ENCODE assay signal across 1 cellular context in genomic region chr18:58398648-58399398, GRCh38.
TF ChIP-seq lines count a peak whose summit lies in the region.

No MANE protein-coding gene starts in this region.

TF ChIP-seq in HepG2, 621 proteins besides CTCF, POLR2A, EP300 and RAD21 (continued from another document and continues in another):
- TF ChIP-seq SMYD3 (CRISPR knock-in tag; IDR thresholded peaks at IDR 0.05) = no peak
- TF ChIP-seq, protein P1, sequence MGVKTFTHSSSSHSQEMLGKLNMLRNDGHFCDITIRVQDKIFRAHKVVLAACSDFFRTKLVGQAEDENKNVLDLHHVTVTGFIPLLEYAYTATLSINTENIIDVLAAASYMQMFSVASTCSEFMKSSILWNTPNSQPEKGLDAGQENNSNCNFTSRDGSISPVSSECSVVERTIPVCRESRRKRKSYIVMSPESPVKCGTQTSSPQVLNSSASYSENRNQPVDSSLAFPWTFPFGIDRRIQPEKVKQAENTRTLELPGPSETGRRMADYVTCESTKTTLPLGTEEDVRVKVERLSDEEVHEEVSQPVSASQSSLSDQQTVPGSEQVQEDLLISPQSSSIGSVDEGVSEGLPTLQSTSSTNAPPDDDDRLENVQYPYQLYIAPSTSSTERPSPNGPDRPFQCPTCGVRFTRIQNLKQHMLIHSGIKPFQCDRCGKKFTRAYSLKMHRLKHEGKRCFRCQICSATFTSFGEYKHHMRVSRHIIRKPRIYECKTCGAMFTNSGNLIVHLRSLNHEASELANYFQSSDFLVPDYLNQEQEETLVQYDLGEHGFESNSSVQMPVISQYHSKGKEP (CRISPR knock-in tag; IDR thresholded peaks at IDR 0.05) = no peak
- TF ChIP-seq ZC3H4 (CRISPR knock-in tag; IDR thresholded peaks at IDR 0.05; ENCODE audit: borderline replicate concordance) = no peak
- TF ChIP-seq ZNF691 (CRISPR knock-in tag; IDR thresholded peaks at IDR 0.05; ENCODE audit: borderline replicate concordance, low read depth) = peak; percentile 65; the same call in 1 of the 2 replicates
- TF ChIP-seq, protein P2, sequence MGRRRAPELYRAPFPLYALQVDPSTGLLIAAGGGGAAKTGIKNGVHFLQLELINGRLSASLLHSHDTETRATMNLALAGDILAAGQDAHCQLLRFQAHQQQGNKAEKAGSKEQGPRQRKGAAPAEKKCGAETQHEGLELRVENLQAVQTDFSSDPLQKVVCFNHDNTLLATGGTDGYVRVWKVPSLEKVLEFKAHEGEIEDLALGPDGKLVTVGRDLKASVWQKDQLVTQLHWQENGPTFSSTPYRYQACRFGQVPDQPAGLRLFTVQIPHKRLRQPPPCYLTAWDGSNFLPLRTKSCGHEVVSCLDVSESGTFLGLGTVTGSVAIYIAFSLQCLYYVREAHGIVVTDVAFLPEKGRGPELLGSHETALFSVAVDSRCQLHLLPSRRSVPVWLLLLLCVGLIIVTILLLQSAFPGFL (CRISPR knock-in tag; IDR thresholded peaks at IDR 0.05) = no peak
- TF ChIP-seq ZNF20 (CRISPR knock-in tag; IDR thresholded peaks at IDR 0.05) = no peak
- no peak for TF ChIP-seq ZNF264 (CRISPR knock-in tag; IDR thresholded peaks at IDR 0.05)
- TF ChIP-seq, protein P3, sequence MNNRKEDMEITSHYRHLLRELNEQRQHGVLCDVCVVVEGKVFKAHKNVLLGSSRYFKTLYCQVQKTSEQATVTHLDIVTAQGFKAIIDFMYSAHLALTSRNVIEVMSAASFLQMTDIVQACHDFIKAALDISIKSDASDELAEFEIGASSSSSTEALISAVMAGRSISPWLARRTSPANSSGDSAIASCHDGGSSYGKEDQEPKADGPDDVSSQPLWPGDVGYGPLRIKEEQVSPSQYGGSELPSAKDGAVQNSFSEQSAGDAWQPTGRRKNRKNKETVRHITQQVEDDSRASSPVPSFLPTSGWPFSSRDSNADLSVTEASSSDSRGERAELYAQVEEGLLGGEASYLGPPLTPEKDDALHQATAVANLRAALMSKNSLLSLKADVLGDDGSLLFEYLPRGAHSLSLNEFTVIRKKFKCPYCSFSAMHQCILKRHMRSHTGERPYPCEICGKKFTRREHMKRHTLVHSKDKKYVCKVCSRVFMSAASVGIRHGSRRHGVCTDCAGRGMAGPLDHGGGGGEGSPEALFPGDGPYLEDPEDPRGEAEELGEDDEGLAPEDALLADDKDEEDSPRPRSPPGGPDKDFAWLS (CRISPR knock-in tag; IDR thresholded peaks at IDR 0.05; ENCODE audit: borderline replicate concordance) = 0 out of 2 replicates have a peak, but pooled peaks have one; percentile 59
- no peak for TF ChIP-seq MTF1 (CRISPR knock-in tag; IDR thresholded peaks at IDR 0.05)
- TF ChIP-seq PCBP2 (optimal IDR thresholded peaks at IDR 0.05; ENCODE audit: low read depth, low read length, poor library complexity, severe bottlenecking) = no peak
- TF ChIP-seq ZNF335 (CRISPR knock-in tag; IDR thresholded peaks at IDR 0.05) = no peak
- 0 out of 2 replicates have a peak, but pooled peaks have one; percentile 19 for TF ChIP-seq NKX3-1 (CRISPR knock-in tag; IDR thresholded peaks at IDR 0.05)
- peak; percentile 66; the same call in 1 of the 2 replicates for TF ChIP-seq ARID2 (CRISPR knock-in tag; IDR thresholded peaks at IDR 0.05; ENCODE audit: borderline replicate concordance)
- no peak for TF ChIP-seq MAZ (IDR thresholded peaks at IDR 0.05; ENCODE audit: borderline replicate concordance, low read depth, low read length)
- no peak for TF ChIP-seq MAZ (CRISPR knock-in tag; IDR thresholded peaks at IDR 0.05; ENCODE audit: low read depth)
- TF ChIP-seq RBM22 (optimal IDR thresholded peaks at IDR 0.05; ENCODE audit: low read length) = peak; percentile 99
- no peak for TF ChIP-seq ZNF224 (CRISPR knock-in tag; IDR thresholded peaks at IDR 0.05)
- TF ChIP-seq MLXIP (CRISPR knock-in tag; IDR thresholded peaks at IDR 0.05; ENCODE audit: borderline replicate concordance) = no peak
- TF ChIP-seq PITX1 (CRISPR knock-in tag; IDR thresholded peaks at IDR 0.05) = no peak
- no peak for TF ChIP-seq HOMEZ (CRISPR knock-in tag; IDR thresholded peaks at IDR 0.05; ENCODE audit: low read depth)
- TF ChIP-seq, protein P4, sequence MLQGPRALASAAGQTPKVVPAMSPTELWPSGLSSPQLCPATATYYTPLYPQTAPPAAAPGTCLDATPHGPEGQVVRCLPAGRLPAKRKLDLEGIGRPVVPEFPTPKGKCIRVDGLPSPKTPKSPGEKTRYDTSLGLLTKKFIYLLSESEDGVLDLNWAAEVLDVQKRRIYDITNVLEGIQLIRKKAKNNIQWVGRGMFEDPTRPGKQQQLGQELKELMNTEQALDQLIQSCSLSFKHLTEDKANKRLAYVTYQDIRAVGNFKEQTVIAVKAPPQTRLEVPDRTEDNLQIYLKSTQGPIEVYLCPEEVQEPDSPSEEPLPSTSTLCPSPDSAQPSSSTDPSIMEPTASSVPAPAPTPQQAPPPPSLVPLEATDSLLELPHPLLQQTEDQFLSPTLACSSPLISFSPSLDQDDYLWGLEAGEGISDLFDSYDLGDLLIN (CRISPR knock-in tag; IDR thresholded peaks at IDR 0.05; ENCODE audit: borderline replicate concordance) = no peak
- no peak for TF ChIP-seq ZNF552 (CRISPR knock-in tag; IDR thresholded peaks at IDR 0.05; ENCODE audit: borderline replicate concordance)
- peak; percentile 58; the same call in 1 of the 2 replicates for TF ChIP-seq CCDC6 (CRISPR knock-in tag; IDR thresholded peaks at IDR 0.05)
- no peak for TF ChIP-seq ZFP37 (CRISPR knock-in tag; IDR thresholded peaks at IDR 0.05; ENCODE audit: borderline replicate concordance)
- no peak for TF ChIP-seq TGIF2 (CRISPR knock-in tag; IDR thresholded peaks at IDR 0.05)
- no peak for TF ChIP-seq PRPF4 (IDR thresholded peaks at IDR 0.05; ENCODE audit: low read depth, low read length, poor library complexity, severe bottlenecking)
- no peak for TF ChIP-seq ZBTB42 (CRISPR knock-in tag; IDR thresholded peaks at IDR 0.05)
- no peak for TF ChIP-seq ZNF773 (CRISPR knock-in tag; IDR thresholded peaks at IDR 0.05; ENCODE audit: borderline replicate concordance)
- TF ChIP-seq ZNF414 (CRISPR knock-in tag; IDR thresholded peaks at IDR 0.05) = no peak
- TF ChIP-seq ZNF451 (CRISPR knock-in tag; IDR thresholded peaks at IDR 0.05) = 0 out of 2 replicates have a peak, but pooled peaks have one; percentile 56
- no peak for TF ChIP-seq SMARCE1 (IDR thresholded peaks at IDR 0.05; ENCODE audit: borderline replicate concordance)
- TF ChIP-seq POLR2AphosphoS5 (IDR thresholded peaks at IDR 0.05; ENCODE audit: low read depth, low read length) = peak; percentile 43; the same call in 1 of the 2 replicates
- no peak for TF ChIP-seq ARNT2 (CRISPR knock-in tag; IDR thresholded peaks at IDR 0.05; ENCODE audit: low read depth)
- no peak for TF ChIP-seq ATF2 (CRISPR knock-in tag; IDR thresholded peaks at IDR 0.05)
- TF ChIP-seq DMAP1 (CRISPR knock-in tag; IDR thresholded peaks at IDR 0.05) = no peak
- TF ChIP-seq ZNF160 (CRISPR knock-in tag; IDR thresholded peaks at IDR 0.05) = no peak
- TF ChIP-seq BCLAF1 (IDR thresholded peaks at IDR 0.05) = no peak
- no peak for TF ChIP-seq ZNF234 (CRISPR knock-in tag; conservative IDR thresholded peaks at IDR 0.05)
- no peak for TF ChIP-seq RFXAP (CRISPR knock-in tag; IDR thresholded peaks at IDR 0.05; ENCODE audit: borderline replicate concordance)
- no peak for TF ChIP-seq NR2F2 (IDR thresholded peaks at IDR 0.05; ENCODE audit: borderline replicate concordance, low read depth)
- 0 out of 2 replicates have a peak, but pooled peaks have one; percentile 70 for TF ChIP-seq CBX5 (CRISPR knock-in tag; IDR thresholded peaks at IDR 0.05; ENCODE audit: borderline replicate concordance)
- no peak for TF ChIP-seq CSRNP2 (CRISPR knock-in tag; conservative IDR thresholded peaks at IDR 0.05; ENCODE audit: low read depth)
- TF ChIP-seq NRL (CRISPR knock-in tag; IDR thresholded peaks at IDR 0.05; ENCODE audit: borderline replicate concordance) = no peak
